ENCODE assay signal across 1 cellular context in the genomic region with DNA sequence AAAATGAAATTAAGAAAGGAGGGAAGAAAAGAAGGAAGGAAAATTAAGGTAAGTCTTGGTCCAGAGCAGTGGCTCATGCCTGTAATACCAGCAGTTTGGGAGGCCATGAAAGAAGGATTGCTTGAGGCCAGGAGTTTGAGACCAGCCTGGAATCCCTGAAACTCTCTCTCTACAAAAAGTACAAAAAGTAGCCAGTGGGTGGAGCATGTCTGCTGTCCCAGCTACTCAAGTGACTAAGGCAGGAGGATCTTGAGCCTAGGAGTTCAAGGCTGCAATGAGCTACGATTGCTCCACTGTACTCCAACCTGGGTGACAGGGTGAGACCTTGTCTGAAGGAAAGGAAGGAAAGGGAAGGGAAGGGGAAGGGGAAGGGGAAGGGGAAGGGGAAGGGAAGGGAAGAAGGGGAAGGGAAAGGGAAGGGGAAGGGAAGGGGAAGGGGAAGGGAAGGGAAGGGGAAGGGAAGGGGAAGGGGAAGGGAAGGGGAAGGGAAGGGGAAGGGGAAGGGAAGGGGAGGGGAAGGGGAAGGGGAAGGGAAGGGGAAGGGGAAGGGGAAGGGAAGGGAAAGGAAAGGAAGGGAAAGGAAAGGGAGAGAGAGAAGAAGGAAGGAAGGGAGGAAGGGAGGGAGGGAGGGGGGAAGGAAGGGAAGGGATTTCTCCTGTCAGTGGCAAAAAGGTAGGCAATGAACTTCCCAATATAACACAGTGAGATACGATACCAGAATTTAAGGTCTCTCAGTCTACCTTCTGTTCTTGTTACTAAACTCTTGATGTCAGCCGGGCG.
TF ChIP-seq lines count a peak whose summit lies in the region.

No MANE protein-coding gene starts in this region.

TF ChIP-seq in GM12878, 131 proteins besides CTCF, POLR2A, EP300 and RAD21 (continued from another document):
- TF ChIP-seq SPI1 (IDR thresholded peaks at IDR 0.05; ENCODE audit: borderline replicate concordance, insufficient read depth, low read depth, low read length) (no peak), TBL1XR1 (IDR thresholded peaks at IDR 0.05; ENCODE audit: low read depth, low read length) (no peak), IRF4 (IDR thresholded peaks at IDR 0.05; ENCODE audit: low read depth, low read length) (no peak), SREBF1 (IDR thresholded peaks at IDR 0.05; ENCODE audit: low read length) (no peak), CHD4 (IDR thresholded peaks at IDR 0.05) (no peak), FOXK2 (IDR thresholded peaks at IDR 0.05) (no peak), ATF7 (IDR thresholded peaks at IDR 0.05; ENCODE audit: low read depth) (no peak), MYB (IDR thresholded peaks at IDR 0.05; ENCODE audit: borderline replicate concordance, low read depth, low read length) (no peak)
